ENCODE assay signal across 8 cellular contexts in the genomic region with DNA sequence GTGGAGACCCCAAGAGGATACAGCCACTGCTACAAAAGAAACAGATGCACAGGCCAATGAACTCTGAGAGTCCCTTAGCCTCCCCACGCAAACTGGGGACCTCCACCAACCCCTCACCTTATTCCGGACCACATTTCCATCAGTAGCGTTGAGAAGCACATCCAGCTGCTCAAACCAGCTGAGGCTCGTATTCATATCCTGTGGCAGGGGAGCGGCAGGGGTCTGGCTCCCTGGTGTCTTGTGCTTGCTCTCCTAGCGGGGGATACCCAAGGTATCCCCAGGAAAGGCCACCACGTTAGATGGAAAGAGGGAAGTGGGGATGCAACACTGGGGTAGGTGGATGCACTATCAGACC.
DNase-seq lines count a peak whose midpoint lies in the region; FAIRE-seq and TF ChIP-seq lines count a peak whose summit lies in the region.

No MANE protein-coding gene starts in this region.

- TF ChIP-seq CTCF in MM.1S (IDR thresholded peaks at IDR 0.05; ENCODE audit: low read length): no peak
- TF ChIP-seq CTCF in nephron (IDR thresholded peaks at IDR 0.05; ENCODE audit: unreplicated experiment in 3 of 3): no peak

- H3K27ac Mint-ChIP-seq in nephron: peak overlapping the region in 2 of 3 experiments; percentile 44 to 90

- DNase-seq in NCI-H82 (lab: John Stamatoyannopoulos, UW) (peak; percentile 49), NCI-H82 treated with DMSO at 0.1 percent for 48 hours (lab: John Stamatoyannopoulos, UW; ENCODE audit: unreplicated experiment) (no peak), MM.1S (no peak), urothelium cell line (ENCODE audit: low spot score) (no peak), NCI-H1930 (lab: John Stamatoyannopoulos, UW) (no peak)
- DNase-seq in stimulated activated CD4-positive, alpha-beta T cell treated with anti-CD3 and anti-CD28 coated beads, Interleukin-4, amount 100 ng/mL, for 24 hours: no peak

- peak overlapping the region; percentile 97 for H3K4me2 ChIP-seq in MM.1S (ENCODE audit: low read depth, low read length)

- H3K27me3 ChIP-seq in MM.1S (replicated peaks; ENCODE audit: insufficient read depth, low read length) (no peaks in the 10 kb centered on the region), duodenal mucosa (ENCODE audit: control insufficient read depth in 1 of 2, insufficient read depth in 2 of 2, low read length in 2 of 2) (no peaks in the 10 kb centered on the region)

- H2AFZ ChIP-seq in MM.1S (ENCODE audit: low read length): peak overlapping the region; percentile 97

- peak overlapping the region; percentile 92 to 94 (median 94) for H3K4me3 Mint-ChIP-seq in nephron

- H3K27ac ChIP-seq in MM.1S (ENCODE audit: low read length) (no peak overlapping the region), duodenal mucosa (ENCODE audit: low read depth, low read length) (no peak overlapping the region)

- H3K27me3 Mint-ChIP-seq in nephron (ENCODE audit: low read depth): no peaks in the 10 kb centered on the region

- H3K36me3 ChIP-seq in MM.1S (replicated peaks; ENCODE audit: insufficient read depth, low read length) (no peaks in the 10 kb centered on the region), duodenal mucosa (ENCODE audit: control insufficient read depth in 1 of 2, insufficient read depth in 2 of 2, low read length in 2 of 2) (no peaks in the 10 kb centered on the region)

- no peaks in the 10 kb centered on the region for H3K9me3 Mint-ChIP-seq in nephron

- H3K4me3 ChIP-seq in MM.1S (ENCODE audit: low read length) (peak overlapping the region; percentile 71), duodenal mucosa (ENCODE audit: low read depth in 1 of 2, low read length in 2 of 2) (peak overlapping the region; percentile 89 to 99)

- H3K9me3 ChIP-seq in MM.1S (replicated peaks; ENCODE audit: insufficient read depth, low read length) (no peaks in the 10 kb centered on the region), duodenal mucosa (ENCODE audit: control insufficient read depth in 1 of 2, low read length in 2 of 2) (no peaks in the 10 kb centered on the region)

- no peaks in the 10 kb centered on the region for H4K20me1 ChIP-seq in MM.1S (ENCODE audit: insufficient read depth, low read length)

- H3K36me3 Mint-ChIP-seq in nephron (ENCODE audit: low read depth): peaks cover 3% of the 10 kb centered on the region

- no peaks in the 10 kb centered on the region for H3K9me2 ChIP-seq in MM.1S (replicated peaks; ENCODE audit: insufficient read depth, low read length)

- peaks cover 3% of the 10 kb centered on the region; the same call in 1 of the 2 replicates for H3F3A ChIP-seq in MM.1S (ENCODE audit: insufficient read depth, low read length)

- peaks cover 16% of the 10 kb centered on the region; the same call in 1 of the 2 replicates for H3K79me2 ChIP-seq in MM.1S (ENCODE audit: low read length)

- H3K4me1 ChIP-seq in MM.1S (ENCODE audit: low read length): peaks cover 14% of the 10 kb centered on the region
- peaks cover 25 to 27% of the 10 kb centered on the region in 2 donors for H3K4me1 ChIP-seq in duodenal mucosa (ENCODE audit: control insufficient read depth in 1 of 2, insufficient read depth in 2 of 2, low read length in 2 of 2)

- FAIRE-seq in urothelium cell line (lab: Jason Lieb, UNC): no peak

- H3K9ac ChIP-seq in MM.1S (ENCODE audit: low read length) (peak overlapping the region; percentile 68), duodenal mucosa (ENCODE audit: low read depth in 1 of 2, low read length in 2 of 2) (peak overlapping the region; percentile 73 to 87)

- peaks cover 28% of the 10 kb centered on the region for H3K4me1 Mint-ChIP-seq in nephron
